13 cellular contexts compared by ENCODE assay signal in the genomic region with DNA sequence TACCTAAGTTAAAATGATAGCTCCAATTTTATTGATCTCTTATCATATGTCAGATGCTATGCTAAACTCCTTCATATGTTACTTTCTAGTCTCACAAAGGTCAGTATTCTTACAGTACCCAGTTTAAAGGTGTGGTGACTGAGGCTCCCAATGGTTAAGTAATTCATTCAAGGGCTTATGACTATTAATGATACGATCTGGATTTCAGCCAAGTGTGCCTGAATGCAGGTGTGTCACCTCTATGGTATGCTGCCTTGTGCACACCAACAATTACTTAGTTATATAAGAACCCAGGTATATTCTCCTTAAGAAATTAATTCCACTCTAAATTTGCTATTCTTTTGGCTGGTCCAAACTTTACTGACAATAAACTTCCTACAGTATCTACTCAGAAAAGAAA.
"Had no signal": no experiment of that assay in that cellular context is flagged by ENCODE, and none has a peak within 500 bp of the region (broad histone marks: within the 10 kb centered on the region; RNA-seq: fewer than 3 reads in every experiment).

No MANE protein-coding gene starts in this region.

- H3K27ac ChIP-seq: left lung, pancreas had no signal

- FAIRE-seq: islet of Langerhans, pancreas had no signal

- H3K36me3 Mint-ChIP-seq: naive thymus-derived CD4-positive, alpha-beta T cell; stimulated activated effector memory CD8-positive, alpha-beta T cell treated with anti-CD3 and anti-CD28 coated beads, Interleukin-12 subunit alpha, Interleukin-12 subunit beta, amount 100 ng/mL, for 72 hours had no signal

- H3K4me1 ChIP-seq: left lung, pancreas had no signal

- DNase-seq: activated CD4-positive, CD25-positive, alpha-beta regulatory T cell treated with anti-CD3 and anti-CD28 coated beads, Interleukin-2, amount 50 U/mL, for 72 hours; activated naive CD4-positive, alpha-beta T cell treated with Interleukin-2 at 50 U/mL for 16 hours; anterior cingulate cortex; endodermal cell; left lung; mucosa of descending colon; naive thymus-derived CD4-positive, alpha-beta T cell; pancreas; stimulated activated CD4-positive, alpha-beta T cell treated with anti-CD3 and anti-CD28 coated beads, Interleukin-12 subunit alpha, Interleukin-12 subunit beta, amount 100 ng/mL, for 4 hours; T-helper 9 cell had no signal

- H3K9me3 Mint-ChIP-seq: dendritic cell treated with granulocyte-macrophage colony-stimulating factor and Interleukin-4, amounts not matched to agents 40 ng/mL and 50 ng/mL, for 4 days; endodermal cell had no signal

- H3K27ac Mint-ChIP-seq: dendritic cell treated with granulocyte-macrophage colony-stimulating factor and Interleukin-4, amounts not matched to agents 40 ng/mL and 50 ng/mL, for 4 days; endodermal cell; naive thymus-derived CD4-positive, alpha-beta T cell; stimulated activated effector memory CD8-positive, alpha-beta T cell treated with anti-CD3 and anti-CD28 coated beads, Interleukin-12 subunit alpha, Interleukin-12 subunit beta, amount 100 ng/mL, for 72 hours had no signal

- ATAC-seq: left lung; mucosa of descending colon; naive thymus-derived CD4-positive, alpha-beta T cell; pancreas; stimulated activated effector memory CD8-positive, alpha-beta T cell treated with anti-CD3 and anti-CD28 coated beads, Interleukin-12 subunit alpha, Interleukin-12 subunit beta, amount 100 ng/mL, for 72 hours had no signal

- H3K4me3 ChIP-seq: left lung, mucosa of descending colon, pancreas had no signal

- H3K4me3 Mint-ChIP-seq: dendritic cell treated with granulocyte-macrophage colony-stimulating factor and Interleukin-4, amounts not matched to agents 40 ng/mL and 50 ng/mL, for 4 days; endodermal cell; naive thymus-derived CD4-positive, alpha-beta T cell; stimulated activated effector memory CD8-positive, alpha-beta T cell treated with anti-CD3 and anti-CD28 coated beads, Interleukin-12 subunit alpha, Interleukin-12 subunit beta, amount 100 ng/mL, for 72 hours had no signal

- H3K27me3 Mint-ChIP-seq: dendritic cell treated with granulocyte-macrophage colony-stimulating factor and Interleukin-4, amounts not matched to agents 40 ng/mL and 50 ng/mL, for 4 days; naive thymus-derived CD4-positive, alpha-beta T cell had no signal

- H3K27me3 ChIP-seq: left lung, pancreas had no signal

- H3K4me1 Mint-ChIP-seq: endodermal cell; naive thymus-derived CD4-positive, alpha-beta T cell; stimulated activated effector memory CD8-positive, alpha-beta T cell treated with anti-CD3 and anti-CD28 coated beads, Interleukin-12 subunit alpha, Interleukin-12 subunit beta, amount 100 ng/mL, for 72 hours had no signal
